22 cellular contexts compared by ENCODE assay signal in genomic region chr7:126804604-126805003, GRCh38.
DNase-seq lines count a peak whose midpoint lies in the region; ATAC-seq and TF ChIP-seq lines count a peak whose summit lies in the region.
"Had no signal": no experiment of that assay in that cellular context is flagged by ENCODE, and none has a peak within 500 bp of the region (broad histone marks: within the 10 kb centered on the region; RNA-seq: fewer than 3 reads in every experiment).

No MANE protein-coding gene starts in this region.

- no peak for DNase-seq in hepatocyte (ENCODE audit: low spot score)
- no peak for DNase-seq in immature natural killer cell
- no peak for DNase-seq in HAP-1 (ENCODE audit: low spot score in 2 of 2)
- no peak for DNase-seq in suprapubic skin (ENCODE audit: low spot score in 2 of 2)
- no peak for DNase-seq in amniotic stem cell (lab: John Stamatoyannopoulos, UW)
- DNase-seq: activated CD4-positive, alpha-beta T cell treated with anti-CD3 and anti-CD28 coated beads for 4 hours; AML-193; Calu3; dorsolateral prefrontal cortex; heart left ventricle; kidney; midbrain; NCI-H1092 treated with DMSO at 0.1 percent for 48 hours; stimulated activated CD4-positive, alpha-beta T cell treated with anti-CD3 and anti-CD28 coated beads, Interleukin-4, amount 100 ng/mL, for 4 hours; upper lobe of right lung had no signal

- no peak overlapping the region for H3K27ac Mint-ChIP-seq in immature natural killer cell
- H3K27ac Mint-ChIP-seq: activated naive CD4-positive, alpha-beta T cell treated with anti-CD3 and anti-CD28 coated beads, Interleukin-2, amount 50 U/mL, for 24 hours had no signal

- no peaks in the 10 kb centered on the region for H3K27me3 Mint-ChIP-seq in immature natural killer cell (ENCODE audit: low read depth in 3 of 3)

- ATAC-seq in GM18907 (IDR thresholded peaks at IDR 0.05; ENCODE audit: unreplicated experiment): peak; percentile 96
- peak; percentile 75 for ATAC-seq in GM21619 (IDR thresholded peaks at IDR 0.05; ENCODE audit: unreplicated experiment)
- ATAC-seq in HG03108 (IDR thresholded peaks at IDR 0.05; ENCODE audit: unreplicated experiment): peak; percentile 67
- ATAC-seq: heart left ventricle, K562, upper lobe of right lung had no signal

- H3K4me1 ChIP-seq in hepatocyte (ENCODE audit: insufficient read depth) (peaks cover 11% of the 10 kb centered on the region), HAP-1 (no peaks in the 10 kb centered on the region), suprapubic skin (no peaks in the 10 kb centered on the region)
- H3K4me1 ChIP-seq: esophagus muscularis mucosa, heart left ventricle, upper lobe of right lung had no signal

- H3K27me3 ChIP-seq in hepatocyte (no peaks in the 10 kb centered on the region), HAP-1 (ENCODE audit: low read depth) (no peaks in the 10 kb centered on the region; the same call in 1 of the 2 replicates), suprapubic skin (no peaks in the 10 kb centered on the region)
- H3K27me3 ChIP-seq: dorsolateral prefrontal cortex, neutrophil, upper lobe of right lung had no signal

- peaks cover 0 to 4% (median under 1%) of the 10 kb centered on the region in 6 donors for H3K9me3 Mint-ChIP-seq in immature natural killer cell
- H3K9me3 Mint-ChIP-seq: activated naive CD4-positive, alpha-beta T cell treated with anti-CD3 and anti-CD28 coated beads, Interleukin-2, amount 50 U/mL, for 24 hours had no signal

- TF ChIP-seq CTCF in hepatocyte (IDR thresholded peaks at IDR 0.05; ENCODE audit: poor library complexity) (no peak), suprapubic skin (IDR thresholded peaks at IDR 0.05) (no peak)

- H3K4me3 ChIP-seq in hepatocyte: no peak overlapping the region
- H3K4me3 ChIP-seq in HAP-1: no peak overlapping the region
- no peak overlapping the region for H3K4me3 ChIP-seq in suprapubic skin
- H3K4me3 ChIP-seq: dorsolateral prefrontal cortex, esophagus muscularis mucosa, heart left ventricle, K562, upper lobe of right lung had no signal

- H3K9me3 ChIP-seq in hepatocyte (ENCODE audit: low read depth): no peaks in the 10 kb centered on the region
- no peaks in the 10 kb centered on the region for H3K9me3 ChIP-seq in HAP-1
- no peaks in the 10 kb centered on the region for H3K9me3 ChIP-seq in suprapubic skin
- H3K9me3 ChIP-seq: neutrophil, upper lobe of right lung had no signal

- no peak for TF ChIP-seq EP300 in suprapubic skin (IDR thresholded peaks at IDR 0.05)

- no peak for TF ChIP-seq POLR2A in suprapubic skin (IDR thresholded peaks at IDR 0.05)

- no peak overlapping the region for H2AFZ ChIP-seq in hepatocyte

- peak overlapping the region; percentile 59 for H3K4me2 ChIP-seq in hepatocyte

- no peaks in the 10 kb centered on the region for H3K36me3 ChIP-seq in hepatocyte (replicated peaks; ENCODE audit: insufficient read depth, low read depth)
- H3K36me3 ChIP-seq in HAP-1 (replicated peaks): no peaks in the 10 kb centered on the region
- H3K36me3 ChIP-seq in suprapubic skin: no peaks in the 10 kb centered on the region
- H3K36me3 ChIP-seq: esophagus muscularis mucosa, heart left ventricle, neutrophil, upper lobe of right lung had no signal

- H3K4me3 Mint-ChIP-seq in immature natural killer cell: no peak overlapping the region
- H3K4me3 Mint-ChIP-seq: activated naive CD4-positive, alpha-beta T cell treated with anti-CD3 and anti-CD28 coated beads, Interleukin-2, amount 50 U/mL, for 24 hours had no signal

- H3K9me2 ChIP-seq in hepatocyte (replicated peaks; ENCODE audit: insufficient read depth): no peaks in the 10 kb centered on the region

- 22% methylated on average over 2 of the region's 2 CpGs for WGBS in hepatocyte (ENCODE audit: low lambda C conversion rate, missing lambda C conversion rate)
- WGBS in suprapubic skin: 67% methylated on average over 2 of the region's 2 CpGs

- H3K27ac ChIP-seq in hepatocyte (no peak overlapping the region), suprapubic skin (no peak overlapping the region)
- H3K27ac ChIP-seq: dorsolateral prefrontal cortex, esophagus muscularis mucosa, heart left ventricle, neutrophil, upper lobe of right lung had no signal

- no peaks in the 10 kb centered on the region for H3K79me2 ChIP-seq in hepatocyte

- H3K4me1 Mint-ChIP-seq in immature natural killer cell: no peaks in the 10 kb centered on the region
- H3K4me1 Mint-ChIP-seq: activated naive CD4-positive, alpha-beta T cell treated with anti-CD3 and anti-CD28 coated beads, Interleukin-2, amount 50 U/mL, for 24 hours had no signal

- no peaks in the 10 kb centered on the region for H3K36me3 Mint-ChIP-seq in immature natural killer cell
- H3K36me3 Mint-ChIP-seq: activated naive CD4-positive, alpha-beta T cell treated with anti-CD3 and anti-CD28 coated beads, Interleukin-2, amount 50 U/mL, for 24 hours had no signal

- in situ Hi-C loops in HAP-1 (cut with MboI; ENCODE audit: low sequenced_read_pairs): loop anchor here (25.0 kb wide), 2 partner anchors 458 to 658 kb away; partner anchors contain the start of gene GRM8

- no peaks in the 10 kb centered on the region for H4K20me1 ChIP-seq in hepatocyte (ENCODE audit: insufficient read depth, poor library complexity, severe bottlenecking)
